Comparison of ENCODE assay signal across 11 cellular contexts in genomic region chrX:88425739-88426138, GRCh38.
A peak's percentile ranks its signal among the peaks of the same experiment; 100 is the strongest.
DNase-seq lines count a peak whose midpoint lies in the region; ATAC-seq and TF ChIP-seq lines count a peak whose summit lies in the region.
"Had no signal": no experiment of that assay in that cellular context is flagged by ENCODE, and none has a peak within 500 bp of the region (broad histone marks: within the 10 kb centered on the region; RNA-seq: fewer than 3 reads in every experiment).

No MANE protein-coding gene starts in this region.

- H3K4me1 ChIP-seq in BE2C: no peaks in the 10 kb centered on the region
- no peaks in the 10 kb centered on the region for H3K4me1 ChIP-seq in colonic mucosa

- H3K27me3 ChIP-seq in BE2C: no peaks in the 10 kb centered on the region
- no peaks in the 10 kb centered on the region for H3K27me3 ChIP-seq in colonic mucosa

- peak; percentile 35 for TF ChIP-seq CTCF in BE2C (IDR thresholded peaks at IDR 0.05; ENCODE audit: low read depth, low read length)
- TF ChIP-seq CTCF in cardiac fibroblast (IDR thresholded peaks at IDR 0.05; ENCODE audit: low read depth, low read length): no peak
- TF ChIP-seq CTCF in colonic mucosa (IDR thresholded peaks at IDR 0.05): no peak

- H3K9ac ChIP-seq in colonic mucosa (ENCODE audit: low read depth in 2 of 2, low read length in 2 of 2): no peak overlapping the region

- H3K4me3 ChIP-seq in BE2C (ENCODE audit: low read depth, low read length) (peak overlapping the region; percentile 48), cardiac fibroblast (replicated peaks in 1 of 2; ENCODE audit: low read depth in 2 of 2, low read length in 2 of 2) (no peak overlapping the region), colonic mucosa (no peak overlapping the region)

- DNase-seq in BE2C: no peak
- peak; percentile 0 to 6 for DNase-seq in Kasumi-1 (lab: John Stamatoyannopoulos, UW)
- DNase-seq in cardiac fibroblast (ENCODE audit: low read depth in 2 of 2): peak; percentile 4 to 5
- DNase-seq in midbrain (lab: John Stamatoyannopoulos, UW): peak; percentile 1
- no peak for DNase-seq in colonic mucosa
- no peak for DNase-seq in activated CD4-positive, CD25-positive, alpha-beta regulatory T cell treated with anti-CD3 and anti-CD28 coated beads, Interleukin-2, amount 50 U/mL, for 72 hours
- DNase-seq in activated CD4-positive, alpha-beta T cell treated with anti-CD3 and anti-CD28 coated beads, Interleukin-2, amount 50 U/mL, for 4 hours: no peak
- DNase-seq: activated T-cell treated with anti-CD3 and anti-CD28 coated beads, Interleukin-2, amount 50 U/mL, for 72 hours; CD4-positive, alpha-beta memory T cell; stimulated activated CD4-positive, alpha-beta T cell treated with anti-CD3 and anti-CD28 coated beads, Interleukin-12 subunit alpha, Interleukin-12 subunit beta, amount 100 ng/mL, for 4 hours had no signal

- H3K36me3 ChIP-seq in BE2C (no peaks in the 10 kb centered on the region), colonic mucosa (no peaks in the 10 kb centered on the region)

- intact Hi-C loops in colonic mucosa (cut with DNase I): no loop called here

- H3K27ac ChIP-seq in colonic mucosa: no peak overlapping the region

- no peak for ATAC-seq in GM21390 (IDR thresholded peaks at IDR 0.05; ENCODE audit: unreplicated experiment)
- ATAC-seq: activated T-cell treated with anti-CD3 and anti-CD28 coated beads, Interleukin-2, amount 50 U/mL, for 72 hours had no signal

- H3K9me3 ChIP-seq in BE2C (no peaks in the 10 kb centered on the region), colonic mucosa (no peaks in the 10 kb centered on the region)

Comparison
In these comparisons a context has a peak if more than half of its experiments do, and no peak if none do; other contexts are left out.
1. DNase-seq: peak in Kasumi-1 (2 of 2), cardiac fibroblast (2 of 2) and midbrain (single experiment); none in BE2C (single experiment), colonic mucosa (single experiment), activated CD4-positive, CD25-positive, alpha-beta regulatory T cell treated with anti-CD3 and anti-CD28 coated beads, Interleukin-2, amount 50 U/mL, for 72 hours (single experiment) and activated CD4-positive, alpha-beta T cell treated with anti-CD3 and anti-CD28 coated beads, Interleukin-2, amount 50 U/mL, for 4 hours (0 of 2).